1 cellular context compared by ENCODE assay signal in the genomic region with DNA sequence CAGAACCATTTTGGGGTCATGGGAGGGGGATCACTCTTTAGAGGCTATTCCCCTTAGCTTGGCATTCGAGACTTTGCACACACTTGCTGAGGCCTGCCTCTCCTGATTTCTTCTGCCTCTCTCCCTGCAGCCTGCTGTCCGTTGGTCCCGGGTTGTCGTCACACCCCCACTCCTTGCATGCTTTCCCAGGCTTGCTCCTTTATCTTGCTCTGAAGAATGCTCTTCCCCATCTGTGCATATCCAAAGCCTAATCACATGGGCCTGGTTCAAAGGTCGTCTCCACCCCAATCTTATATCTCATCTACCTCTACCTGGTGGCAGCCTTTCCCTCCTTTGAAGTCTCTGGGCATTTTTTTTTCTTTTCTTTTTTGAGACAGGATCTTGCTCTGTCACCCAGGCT.
TF ChIP-seq lines count a peak whose summit lies in the region.

No MANE protein-coding gene starts in this region.

TF ChIP-seq in WTC11, 78 proteins besides CTCF, POLR2A, EP300 and RAD21 (continued from another document):
- TF ChIP-seq, protein P1, sequence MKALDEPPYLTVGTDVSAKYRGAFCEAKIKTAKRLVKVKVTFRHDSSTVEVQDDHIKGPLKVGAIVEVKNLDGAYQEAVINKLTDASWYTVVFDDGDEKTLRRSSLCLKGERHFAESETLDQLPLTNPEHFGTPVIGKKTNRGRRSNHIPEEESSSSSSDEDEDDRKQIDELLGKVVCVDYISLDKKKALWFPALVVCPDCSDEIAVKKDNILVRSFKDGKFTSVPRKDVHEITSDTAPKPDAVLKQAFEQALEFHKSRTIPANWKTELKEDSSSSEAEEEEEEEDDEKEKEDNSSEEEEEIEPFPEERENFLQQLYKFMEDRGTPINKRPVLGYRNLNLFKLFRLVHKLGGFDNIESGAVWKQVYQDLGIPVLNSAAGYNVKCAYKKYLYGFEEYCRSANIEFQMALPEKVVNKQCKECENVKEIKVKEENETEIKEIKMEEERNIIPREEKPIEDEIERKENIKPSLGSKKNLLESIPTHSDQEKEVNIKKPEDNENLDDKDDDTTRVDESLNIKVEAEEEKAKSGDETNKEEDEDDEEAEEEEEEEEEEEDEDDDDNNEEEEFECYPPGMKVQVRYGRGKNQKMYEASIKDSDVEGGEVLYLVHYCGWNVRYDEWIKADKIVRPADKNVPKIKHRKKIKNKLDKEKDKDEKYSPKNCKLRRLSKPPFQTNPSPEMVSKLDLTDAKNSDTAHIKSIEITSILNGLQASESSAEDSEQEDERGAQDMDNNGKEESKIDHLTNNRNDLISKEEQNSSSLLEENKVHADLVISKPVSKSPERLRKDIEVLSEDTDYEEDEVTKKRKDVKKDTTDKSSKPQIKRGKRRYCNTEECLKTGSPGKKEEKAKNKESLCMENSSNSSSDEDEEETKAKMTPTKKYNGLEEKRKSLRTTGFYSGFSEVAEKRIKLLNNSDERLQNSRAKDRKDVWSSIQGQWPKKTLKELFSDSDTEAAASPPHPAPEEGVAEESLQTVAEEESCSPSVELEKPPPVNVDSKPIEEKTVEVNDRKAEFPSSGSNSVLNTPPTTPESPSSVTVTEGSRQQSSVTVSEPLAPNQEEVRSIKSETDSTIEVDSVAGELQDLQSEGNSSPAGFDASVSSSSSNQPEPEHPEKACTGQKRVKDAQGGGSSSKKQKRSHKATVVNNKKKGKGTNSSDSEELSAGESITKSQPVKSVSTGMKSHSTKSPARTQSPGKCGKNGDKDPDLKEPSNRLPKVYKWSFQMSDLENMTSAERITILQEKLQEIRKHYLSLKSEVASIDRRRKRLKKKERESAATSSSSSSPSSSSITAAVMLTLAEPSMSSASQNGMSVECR (CRISPR knock-in tag; IDR thresholded peaks at IDR 0.05; ENCODE audit: borderline replicate concordance): no peak
- TF ChIP-seq, protein P2, sequence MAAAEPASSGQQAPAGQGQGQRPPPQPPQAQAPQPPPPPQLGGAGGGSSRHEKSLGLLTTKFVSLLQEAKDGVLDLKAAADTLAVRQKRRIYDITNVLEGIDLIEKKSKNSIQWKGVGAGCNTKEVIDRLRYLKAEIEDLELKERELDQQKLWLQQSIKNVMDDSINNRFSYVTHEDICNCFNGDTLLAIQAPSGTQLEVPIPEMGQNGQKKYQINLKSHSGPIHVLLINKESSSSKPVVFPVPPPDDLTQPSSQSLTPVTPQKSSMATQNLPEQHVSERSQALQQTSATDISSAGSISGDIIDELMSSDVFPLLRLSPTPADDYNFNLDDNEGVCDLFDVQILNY (CRISPR knock-in tag; IDR thresholded peaks at IDR 0.05): no peak
- TF ChIP-seq CREB1 (CRISPR knock-in tag; IDR thresholded peaks at IDR 0.05) (no peak), PRRX2 (CRISPR knock-in tag; IDR thresholded peaks at IDR 0.05) (no peak), ATF1 (CRISPR knock-in tag; IDR thresholded peaks at IDR 0.05) (no peak), GABPB1 (CRISPR knock-in tag; IDR thresholded peaks at IDR 0.05) (no peak), ZNF263 (CRISPR knock-in tag; IDR thresholded peaks at IDR 0.05; ENCODE audit: low read depth) (no peak), ZBTB21 (CRISPR knock-in tag; IDR thresholded peaks at IDR 0.05; ENCODE audit: borderline replicate concordance) (no peak), ZNF416 (CRISPR knock-in tag; IDR thresholded peaks at IDR 0.05) (no peak)
- TF ChIP-seq, protein P3, sequence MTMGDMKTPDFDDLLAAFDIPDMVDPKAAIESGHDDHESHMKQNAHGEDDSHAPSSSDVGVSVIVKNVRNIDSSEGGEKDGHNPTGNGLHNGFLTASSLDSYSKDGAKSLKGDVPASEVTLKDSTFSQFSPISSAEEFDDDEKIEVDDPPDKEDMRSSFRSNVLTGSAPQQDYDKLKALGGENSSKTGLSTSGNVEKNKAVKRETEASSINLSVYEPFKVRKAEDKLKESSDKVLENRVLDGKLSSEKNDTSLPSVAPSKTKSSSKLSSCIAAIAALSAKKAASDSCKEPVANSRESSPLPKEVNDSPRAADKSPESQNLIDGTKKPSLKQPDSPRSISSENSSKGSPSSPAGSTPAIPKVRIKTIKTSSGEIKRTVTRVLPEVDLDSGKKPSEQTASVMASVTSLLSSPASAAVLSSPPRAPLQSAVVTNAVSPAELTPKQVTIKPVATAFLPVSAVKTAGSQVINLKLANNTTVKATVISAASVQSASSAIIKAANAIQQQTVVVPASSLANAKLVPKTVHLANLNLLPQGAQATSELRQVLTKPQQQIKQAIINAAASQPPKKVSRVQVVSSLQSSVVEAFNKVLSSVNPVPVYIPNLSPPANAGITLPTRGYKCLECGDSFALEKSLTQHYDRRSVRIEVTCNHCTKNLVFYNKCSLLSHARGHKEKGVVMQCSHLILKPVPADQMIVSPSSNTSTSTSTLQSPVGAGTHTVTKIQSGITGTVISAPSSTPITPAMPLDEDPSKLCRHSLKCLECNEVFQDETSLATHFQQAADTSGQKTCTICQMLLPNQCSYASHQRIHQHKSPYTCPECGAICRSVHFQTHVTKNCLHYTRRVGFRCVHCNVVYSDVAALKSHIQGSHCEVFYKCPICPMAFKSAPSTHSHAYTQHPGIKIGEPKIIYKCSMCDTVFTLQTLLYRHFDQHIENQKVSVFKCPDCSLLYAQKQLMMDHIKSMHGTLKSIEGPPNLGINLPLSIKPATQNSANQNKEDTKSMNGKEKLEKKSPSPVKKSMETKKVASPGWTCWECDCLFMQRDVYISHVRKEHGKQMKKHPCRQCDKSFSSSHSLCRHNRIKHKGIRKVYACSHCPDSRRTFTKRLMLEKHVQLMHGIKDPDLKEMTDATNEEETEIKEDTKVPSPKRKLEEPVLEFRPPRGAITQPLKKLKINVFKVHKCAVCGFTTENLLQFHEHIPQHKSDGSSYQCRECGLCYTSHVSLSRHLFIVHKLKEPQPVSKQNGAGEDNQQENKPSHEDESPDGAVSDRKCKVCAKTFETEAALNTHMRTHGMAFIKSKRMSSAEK (CRISPR knock-in tag; IDR thresholded peaks at IDR 0.05; ENCODE audit: borderline replicate concordance): no peak
- TF ChIP-seq, protein P4, sequence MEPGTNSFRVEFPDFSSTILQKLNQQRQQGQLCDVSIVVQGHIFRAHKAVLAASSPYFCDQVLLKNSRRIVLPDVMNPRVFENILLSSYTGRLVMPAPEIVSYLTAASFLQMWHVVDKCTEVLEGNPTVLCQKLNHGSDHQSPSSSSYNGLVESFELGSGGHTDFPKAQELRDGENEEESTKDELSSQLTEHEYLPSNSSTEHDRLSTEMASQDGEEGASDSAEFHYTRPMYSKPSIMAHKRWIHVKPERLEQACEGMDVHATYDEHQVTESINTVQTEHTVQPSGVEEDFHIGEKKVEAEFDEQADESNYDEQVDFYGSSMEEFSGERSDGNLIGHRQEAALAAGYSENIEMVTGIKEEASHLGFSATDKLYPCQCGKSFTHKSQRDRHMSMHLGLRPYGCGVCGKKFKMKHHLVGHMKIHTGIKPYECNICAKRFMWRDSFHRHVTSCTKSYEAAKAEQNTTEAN (CRISPR knock-in tag; IDR thresholded peaks at IDR 0.05): no peak
